1 cellular context compared by ENCODE assay signal in the genomic region with DNA sequence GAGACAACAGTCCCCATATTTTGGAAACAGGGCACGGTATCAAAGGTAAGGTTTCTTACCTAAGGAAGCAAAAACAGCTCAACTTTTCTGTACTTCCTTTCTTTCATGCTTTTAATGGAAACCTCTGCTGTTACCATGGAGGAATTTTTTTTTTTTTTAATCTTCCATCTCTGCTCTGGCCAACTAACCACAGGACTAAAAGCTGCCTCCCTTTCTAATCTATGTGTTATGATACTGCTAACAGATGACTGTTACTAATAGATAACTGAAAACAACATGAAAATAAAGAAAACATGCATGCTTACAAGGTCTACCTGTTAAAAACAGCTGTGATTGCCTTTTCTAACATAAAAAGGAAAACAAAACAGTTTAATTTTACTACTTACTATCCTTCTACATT.
TF ChIP-seq lines count a peak whose summit lies in the region.

No MANE protein-coding gene starts in this region.

TF ChIP-seq in K562, 482 proteins besides CTCF, POLR2A, EP300 and RAD21 (continued from another document):
- TF ChIP-seq CLOCK (CRISPR knock-in tag; IDR thresholded peaks at IDR 0.05; ENCODE audit: borderline replicate concordance) (no peak), MTA3 (IDR thresholded peaks at IDR 0.05; ENCODE audit: borderline replicate concordance) (no peak), ZFPM2 (CRISPR knock-in tag; IDR thresholded peaks at IDR 0.05) (no peak), ZNF764 (CRISPR knock-in tag; IDR thresholded peaks at IDR 0.05; ENCODE audit: low read depth) (no peak), SMARCA4 (IDR thresholded peaks at IDR 0.05) (peak; percentile 90), ARNT (IDR thresholded peaks at IDR 0.05) (no peak), ARID1B (IDR thresholded peaks at IDR 0.05) (peak; percentile 90), SIRT6 (IDR thresholded peaks at IDR 0.05; ENCODE audit: low read depth, low read length) (no peak), HDAC2 (IDR thresholded peaks at IDR 0.05) (no peak)
